ENCODE assay signal across 15 cellular contexts in genomic region chr11:38278457-38279141, GRCh38.
DNase-seq lines count a peak whose midpoint lies in the region; ATAC-seq, FAIRE-seq and TF ChIP-seq lines count a peak whose summit lies in the region.
"Had no signal": no experiment of that assay in that cellular context is flagged by ENCODE, and none has a peak within 500 bp of the region (broad histone marks: within the 10 kb centered on the region; RNA-seq: fewer than 3 reads in every experiment).

No MANE protein-coding gene starts in this region.

- no peaks in the 10 kb centered on the region for H3K79me1 ChIP-seq in H1 (ENCODE audit: low read depth, low read length)

- no peak overlapping the region for H3K23ac ChIP-seq in H1 (ENCODE audit: insufficient read length)

- no peak overlapping the region for H3K27ac Mint-ChIP-seq in activated CD4-positive, alpha-beta T cell treated with anti-CD3 and anti-CD28 coated beads for 36 hours
- H3K27ac Mint-ChIP-seq: B cell; CD8-positive, alpha-beta T cell had no signal

- H2BK12ac ChIP-seq in H1 (ENCODE audit: low read depth, low read length) = no peak overlapping the region

- no peak overlapping the region for H4K91ac ChIP-seq in H1 (replicated peaks; ENCODE audit: insufficient read length, low read length)

- no peak overlapping the region for H3K4me2 ChIP-seq in H1 (ENCODE audit: insufficient read depth in 1 of 2, low read depth in 2 of 2, low read length in 2 of 2)
- H3K4me2 ChIP-seq: BLaER1 treated with 17β-estradiol and CSF1 and Interleukin-3, amounts not matched to agents 10 nM and 100 nM had no signal

- H4K20me1 ChIP-seq in H1 (replicated peaks in 1 of 2; ENCODE audit: control insufficient read depth in 1 of 2, insufficient read depth in 2 of 2, low read length in 2 of 2) = no peaks in the 10 kb centered on the region
- H4K20me1 ChIP-seq: BLaER1 treated with 17β-estradiol and CSF1 and Interleukin-3, amounts not matched to agents 10 nM and 100 nM had no signal

- H3K9me3 Mint-ChIP-seq in activated CD4-positive, alpha-beta T cell treated with anti-CD3 and anti-CD28 coated beads for 36 hours (ENCODE audit: low read depth) = peaks cover 5% of the 10 kb centered on the region

- no peak for FAIRE-seq in H1 (lab: Jason Lieb, UNC)
- FAIRE-seq in H54 (lab: Jason Lieb, UNC) = no peak

- H3K56ac ChIP-seq in H1 (replicated peaks; ENCODE audit: insufficient read length, low read depth, low read length) = no peak overlapping the region

- no peak for TF ChIP-seq RAD21 in H1 (IDR thresholded peaks at IDR 0.05 in 1 of 2, conservative IDR thresholded peaks at IDR 0.05 in 1 of 2; ENCODE audit: low read depth in 2 of 2, low read length in 2 of 2)

- no peak overlapping the region for H2AFZ ChIP-seq in H1 (ENCODE audit: low read length)

- TF ChIP-seq POLR2A in H1 (IDR thresholded peaks at IDR 0.05; ENCODE audit: control extremely low read depth in 1 of 2, low read depth in 2 of 2, low read length in 2 of 2) (no peak), gastroesophageal sphincter (IDR thresholded peaks at IDR 0.05) (no peak), H54 (IDR thresholded peaks at IDR 0.05; ENCODE audit: low read depth, low read length) (no peak)

- TF ChIP-seq EP300 in H1 (IDR thresholded peaks at IDR 0.05; ENCODE audit: borderline replicate concordance in 1 of 2, low read depth in 2 of 2, low read length in 2 of 2) (no peak), gastroesophageal sphincter (IDR thresholded peaks at IDR 0.05) (no peak)

- intact Hi-C loops in Right ventricle myocardium inferior (cut with DNase I) (loop anchor here (10.0 kb wide), 1 partner anchor 64 kb away; no protein-coding TSS in a partner anchor), heart right ventricle (cut with DNase I) (no loop called here), posterior vena cava (cut with DNase I) (no loop called here), upper lobe of right lung (cut with DNase I) (no loop called here)
- intact Hi-C loops in activated CD4-positive, alpha-beta T cell treated with anti-CD3 and anti-CD28 coated beads for 36 hours (cut with DNase I, micrococcal nuclease) = no loop called here

- H3K79me2 ChIP-seq in H1 (ENCODE audit: control insufficient read depth in 1 of 2, insufficient read depth in 2 of 2, low read length in 2 of 2) = no peaks in the 10 kb centered on the region

- H3K4me1 ChIP-seq in heart right ventricle = no peaks in the 10 kb centered on the region
- H3K4me1 ChIP-seq in H1 (replicated peaks in 1 of 4; ENCODE audit: control insufficient read depth in 3 of 4, insufficient read depth in 4 of 4, low read length in 3 of 4) = no peaks in the 10 kb centered on the region
- H3K4me1 ChIP-seq in upper lobe of right lung = no peaks in the 10 kb centered on the region
- H3K4me1 ChIP-seq in gastroesophageal sphincter = no peaks in the 10 kb centered on the region

- no peaks in the 10 kb centered on the region for H3K36me3 ChIP-seq in heart right ventricle
- H3K36me3 ChIP-seq in H1 (ENCODE audit: control insufficient read depth in 2 of 4, insufficient read depth in 4 of 4, low read length in 3 of 4) = no peaks in the 10 kb centered on the region; a peak in 1 of 8 replicates
- no peaks in the 10 kb centered on the region for H3K36me3 ChIP-seq in upper lobe of right lung
- no peaks in the 10 kb centered on the region for H3K36me3 ChIP-seq in gastroesophageal sphincter

- no peak overlapping the region for H3K4ac ChIP-seq in H1 (replicated peaks; ENCODE audit: insufficient read length, low read depth, low read length)

- peak overlapping the region; percentile 68; the same call in 1 of the 2 replicates for H4K8ac ChIP-seq in H1 (ENCODE audit: extremely low read depth, insufficient read depth, low read length)

- H3K23me2 ChIP-seq in H1 (ENCODE audit: low read depth, low read length) = no peaks in the 10 kb centered on the region

- no peak overlapping the region for H3K9ac ChIP-seq in H1 (replicated peaks in 1 of 4; ENCODE audit: extremely low read depth in 1 of 4, low read depth in 3 of 4, low read length in 3 of 4)
- H3K9ac ChIP-seq: BLaER1 treated with 17β-estradiol and CSF1 and Interleukin-3, amounts not matched to agents 10 nM and 100 nM had no signal

- no peaks in the 10 kb centered on the region for H3K27me3 Mint-ChIP-seq in activated CD4-positive, alpha-beta T cell treated with anti-CD3 and anti-CD28 coated beads for 36 hours
- H3K27me3 Mint-ChIP-seq: B cell had no signal

- no peak overlapping the region for H2BK5ac ChIP-seq in H1 (ENCODE audit: low read depth, low read length)

- no peak overlapping the region for H4K5ac ChIP-seq in H1 (ENCODE audit: insufficient read length, low read depth, low read length)

- no peak overlapping the region for H2BK20ac ChIP-seq in H1 (ENCODE audit: low read length)

- POLR2A ChIA-PET in H1 (lab: Charles Lee; ENCODE audit: partially characterized antibody) = no interaction called here
- POLR2A ChIA-PET in activated CD4-positive, alpha-beta T cell treated with anti-CD3 and anti-CD28 coated beads for 36 hours (lab: Charles Lee) = no interaction called here

- no peak overlapping the region for H2AK5ac ChIP-seq in H1 (ENCODE audit: low read depth, low read length)

- H3K4me3 ChIP-seq in heart right ventricle (no peak overlapping the region), H1 (ENCODE audit: extremely low read depth in 1 of 4, insufficient read depth in 2 of 4, low read depth in 3 of 4, low read length in 4 of 4) (no peak overlapping the region), upper lobe of right lung (no peak overlapping the region), gastroesophageal sphincter (no peak overlapping the region)
- H3K4me3 ChIP-seq: BLaER1 treated with 17β-estradiol and CSF1 and Interleukin-3, amounts not matched to agents 10 nM and 100 nM had no signal

- H3K18ac ChIP-seq in H1 (ENCODE audit: extremely low read depth, low read length) = no peak overlapping the region

- H3K36me3 Mint-ChIP-seq in activated CD4-positive, alpha-beta T cell treated with anti-CD3 and anti-CD28 coated beads for 36 hours (ENCODE audit: low read depth) = no peaks in the 10 kb centered on the region
- H3K36me3 Mint-ChIP-seq: CD8-positive, alpha-beta T cell had no signal

- 96 to 97% methylated on average over 42 to 45 of the region's 45 CpGs for WGBS in heart right ventricle, 2 donors
- 97% methylated on average over 26 of the region's 45 CpGs; no CpG with 5 or more reads in 1 of the 2 experiments for WGBS in H1 (ENCODE audit: extremely low coverage in 1 of 2, insufficient coverage in 1 of 2, insufficient read length in 1 of 2, insufficient replicate concordance in 2 of 2, low coverage in 1 of 2, low lambda C conversion rate in 2 of 2, missing lambda C conversion rate in 1 of 2), 2 experiments
- 87 to 96% methylated on average over 3 to 10 of the region's 45 CpGs for WGBS in gastroesophageal sphincter (ENCODE audit: low coverage in 1 of 2), 2 donors

- H3K27me3 ChIP-seq in heart right ventricle (no peaks in the 10 kb centered on the region), H1 (replicated peaks in 1 of 4; ENCODE audit: control insufficient read depth in 3 of 4, extremely low read depth in 1 of 4, insufficient read depth in 3 of 4, low read length in 3 of 4) (no peaks in the 10 kb centered on the region), upper lobe of right lung (no peaks in the 10 kb centered on the region), gastroesophageal sphincter (no peaks in the 10 kb centered on the region)
- H3K27me3 ChIP-seq: BLaER1 treated with 17β-estradiol and CSF1 and Interleukin-3, amounts not matched to agents 10 nM and 100 nM had no signal

- TF ChIP-seq CTCF in heart right ventricle (IDR thresholded peaks at IDR 0.05) (no peak), H1 (IDR thresholded peaks at IDR 0.05; ENCODE audit: control extremely low read depth in 1 of 3, insufficient read depth in 1 of 3, low read depth in 1 of 3, low read length in 3 of 3) (no peak), upper lobe of right lung (IDR thresholded peaks at IDR 0.05) (no peak), gastroesophageal sphincter (IDR thresholded peaks at IDR 0.05) (no peak)

- ATAC-seq in Right ventricle myocardium inferior (no peak), heart right ventricle (no peak), upper lobe of right lung (peak; percentile 26), gastroesophageal sphincter (no peak)
- no peak for ATAC-seq in activated CD4-positive, alpha-beta T cell treated with anti-CD3 and anti-CD28 coated beads for 36 hours
- ATAC-seq: CD8-positive, alpha-beta T cell had no signal

- H2BK120ac ChIP-seq in H1 (replicated peaks; ENCODE audit: low read depth, low read length) = no peak overlapping the region

- H3K27ac ChIP-seq in heart right ventricle (no peak overlapping the region), H1 (ENCODE audit: low read depth, low read length) (no peak overlapping the region), upper lobe of right lung (no peak overlapping the region), gastroesophageal sphincter (no peak overlapping the region)
- H3K27ac ChIP-seq: BLaER1 treated with 17β-estradiol and CSF1 and Interleukin-3, amounts not matched to agents 10 nM and 100 nM had no signal

- CTCF ChIA-PET in H1 (lab: Charles Lee; ENCODE audit: partially characterized antibody) = interaction anchor here (0.8 kb wide), 1 partner anchor 567 kb away, joined by 4 read pairs; no protein-coding TSS in a partner anchor
- CTCF ChIA-PET in activated CD4-positive, alpha-beta T cell treated with anti-CD3 and anti-CD28 coated beads for 36 hours (lab: Charles Lee) = interaction anchor here (1.2 kb wide), 1 partner anchor 12 kb away, joined by 4 read pairs; no protein-coding TSS in a partner anchor

- no peak overlapping the region for H2BK15ac ChIP-seq in H1 (ENCODE audit: low read length)

- H3K9me3 ChIP-seq in heart right ventricle (peaks cover 0 to 10% (median 0%) of the 10 kb centered on the region in 11 donors), H1 (ENCODE audit: insufficient read depth in 2 of 2, low read depth in 1 of 2, low read length in 1 of 2) (no peaks in the 10 kb centered on the region; a peak in 1 of 4 replicates), upper lobe of right lung (no peaks in the 10 kb centered on the region), gastroesophageal sphincter (no peaks in the 10 kb centered on the region)

- H3K4me3 Mint-ChIP-seq in activated CD4-positive, alpha-beta T cell treated with anti-CD3 and anti-CD28 coated beads for 36 hours = no peak overlapping the region
- H3K4me3 Mint-ChIP-seq: B cell; CD8-positive, alpha-beta T cell had no signal

- no peaks in the 10 kb centered on the region for H3K4me1 Mint-ChIP-seq in activated CD4-positive, alpha-beta T cell treated with anti-CD3 and anti-CD28 coated beads for 36 hours
- H3K4me1 Mint-ChIP-seq: B cell had no signal

- DNase-seq in Right ventricle myocardium inferior (ENCODE audit: missing footprints) (peak; percentile 27), heart right ventricle (no peak), H1 (ENCODE audit: low read depth in 1 of 2, low spot score in 2 of 2) (no peak), posterior vena cava (ENCODE audit: low spot score) (peak; percentile 70), upper lobe of right lung (no peak), H54 (ENCODE audit: insufficient read length, low spot score) (no peak)
- no peak for DNase-seq in activated CD4-positive, alpha-beta T cell treated with anti-CD3 and anti-CD28 coated beads for 36 hours
- DNase-seq: Calu3; CD8-positive, alpha-beta T cell; DMS79 treated with DMSO at 0.1 percent for 48 hours; GF-D8; HCEC 1CT had no signal

- H3K14ac ChIP-seq in H1 (ENCODE audit: insufficient read length) = no peak overlapping the region

Comparison
In these comparisons a context has a peak if more than half of its experiments do, and no peak if none do; other contexts are left out.
1. DNase-seq: peak in Right ventricle myocardium inferior (single experiment) and posterior vena cava (single experiment); none in heart right ventricle (0 of 2), H1 (0 of 2), upper lobe of right lung (single experiment), activated CD4-positive, alpha-beta T cell treated with anti-CD3 and anti-CD28 coated beads for 36 hours (single experiment) and H54 (single experiment).